Comparison of ENCODE assay signal across 8 cellular contexts in the genomic region with DNA sequence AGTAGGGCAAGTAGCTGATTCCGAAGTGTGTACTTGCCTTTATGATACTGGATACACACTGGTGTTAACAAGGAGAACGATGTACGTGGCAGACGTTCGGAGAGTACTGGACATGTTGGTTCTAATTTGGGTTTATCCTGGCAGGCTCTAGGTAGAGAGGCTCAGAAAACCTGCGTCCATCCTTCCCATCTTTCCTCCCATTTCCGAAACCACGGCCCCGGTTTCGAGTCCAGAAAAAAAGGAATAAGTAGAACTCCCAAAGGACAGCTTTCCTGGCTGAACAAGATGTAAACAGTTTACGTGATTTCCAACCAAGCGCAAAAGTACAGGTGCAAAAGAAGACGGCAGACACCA. TPM values are rescaled to one million over a fixed set of nuclear protein-coding genes. Genes with fewer than 3 reads are reported as not detected.
DNase-seq lines count a peak whose midpoint lies in the region; ATAC-seq, FAIRE-seq and TF ChIP-seq lines count a peak whose summit lies in the region.

No MANE protein-coding gene starts in this region.

- TF ChIP-seq CTCF in kidney (IDR thresholded peaks at IDR 0.05; ENCODE audit: borderline replicate concordance, extremely low read depth, insufficient read depth): no peak

- H3K36me3 ChIP-seq in adipocyte (ENCODE audit: control insufficient read depth, insufficient read depth, low read length, severe bottlenecking) (no peaks in the 10 kb centered on the region), kidney (ENCODE audit: control insufficient read depth in 1 of 2, insufficient read depth in 2 of 2, low read length in 2 of 2) (no peaks in the 10 kb centered on the region), thymus (ENCODE audit: control insufficient read depth, insufficient read depth) (no peaks in the 10 kb centered on the region)

- H3K9me3 Mint-ChIP-seq in activated naive CD4-positive, alpha-beta T cell treated with anti-CD3 and anti-CD28 coated beads, Interleukin-2, amount 50 U/mL, for 24 hours: no peaks in the 10 kb centered on the region

- WGBS in thymus: 2% methylated on average over 13 of the region's 13 CpGs

- H3K9ac ChIP-seq in adipocyte (ENCODE audit: low read length) (peak overlapping the region; percentile 92), kidney (ENCODE audit: low read length in 2 of 2) (peak overlapping the region; percentile 53 to 75)

- H3K27me3 ChIP-seq in adipocyte (replicated peaks; ENCODE audit: control insufficient read depth, insufficient read depth, low read length) (no peaks in the 10 kb centered on the region), thymus (ENCODE audit: control insufficient read depth, insufficient read depth) (no peaks in the 10 kb centered on the region)

- no peaks in the 10 kb centered on the region for H3K9me3 ChIP-seq in adipocyte (ENCODE audit: control insufficient read depth, low read length)
- H3K9me3 ChIP-seq in kidney (ENCODE audit: control insufficient read depth in 1 of 2, low read length in 2 of 2): no peaks in the 10 kb centered on the region
- no peaks in the 10 kb centered on the region for H3K9me3 ChIP-seq in thymus (ENCODE audit: control insufficient read depth)

- H3K4me3 ChIP-seq in adipocyte (ENCODE audit: low read length): peak overlapping the region; percentile 94
- H3K4me3 ChIP-seq in kidney (ENCODE audit: low read length in 2 of 2): peak overlapping the region; percentile 86 to 95
- H3K4me3 ChIP-seq in thymus (ENCODE audit: low read length): peak overlapping the region; percentile 78

- H3K27ac ChIP-seq in kidney (ENCODE audit: low read depth in 2 of 2, low read length in 2 of 2): peak overlapping the region; percentile 6 to 73
- peak overlapping the region; percentile 60 for H3K27ac ChIP-seq in thymus (ENCODE audit: low read depth)

- H3K27me3 Mint-ChIP-seq in activated naive CD4-positive, alpha-beta T cell treated with anti-CD3 and anti-CD28 coated beads, Interleukin-2, amount 50 U/mL, for 24 hours: no peaks in the 10 kb centered on the region

- FAIRE-seq in kidney (lab: Jason Lieb, UNC) (no peak), GM12892 (lab: Jason Lieb, UNC) (no peak)

- peaks cover 26% of the 10 kb centered on the region for H3K4me1 ChIP-seq in adipocyte (ENCODE audit: control insufficient read depth, insufficient read depth, low read length)
- peaks cover 8 to 21% of the 10 kb centered on the region in 2 donors for H3K4me1 ChIP-seq in kidney (ENCODE audit: control insufficient read depth in 1 of 2, insufficient read depth in 1 of 2, low read depth in 1 of 2, low read length in 2 of 2)
- H3K4me1 ChIP-seq in thymus (ENCODE audit: control insufficient read depth, insufficient read depth, low read length): peaks cover 9% of the 10 kb centered on the region

- H3K36me3 Mint-ChIP-seq in activated naive CD4-positive, alpha-beta T cell treated with anti-CD3 and anti-CD28 coated beads, Interleukin-2, amount 50 U/mL, for 24 hours: peaks cover 1% of the 10 kb centered on the region

- ATAC-seq in HG03196 (IDR thresholded peaks at IDR 0.05; ENCODE audit: unreplicated experiment): peak; percentile 16

- H3K4me3 Mint-ChIP-seq in activated naive CD4-positive, alpha-beta T cell treated with anti-CD3 and anti-CD28 coated beads, Interleukin-2, amount 50 U/mL, for 24 hours: peak overlapping the region; percentile 99

- peaks cover 35% of the 10 kb centered on the region for H3K4me1 Mint-ChIP-seq in activated naive CD4-positive, alpha-beta T cell treated with anti-CD3 and anti-CD28 coated beads, Interleukin-2, amount 50 U/mL, for 24 hours

- intact Hi-C loops in kidney (cut with DNase I): no loop called here

- peak overlapping the region; percentile 98 for H3K27ac Mint-ChIP-seq in activated naive CD4-positive, alpha-beta T cell treated with anti-CD3 and anti-CD28 coated beads, Interleukin-2, amount 50 U/mL, for 24 hours

- no peak for TF ChIP-seq POLR2A in GM12892 (IDR thresholded peaks at IDR 0.05; ENCODE audit: low read depth, low read length)

- DNase-seq in activated naive CD4-positive, alpha-beta T cell treated with anti-CD3 and anti-CD28 coated beads, Interleukin-2, amount 50 U/mL, for 16 hours: no peak
- DNase-seq in adipocyte (ENCODE audit: low read depth) (no peak), kidney (no peak), foreskin melanocyte (no peak), GM12892 (ENCODE audit: insufficient read length) (no peak)

RNA-seq across cellular contexts. Expression of gene SLC30A9, which starts 0.3 kb away (rescaled TPM):
- 70.8 TPM for total RNA-seq in kidney
- 52.3 TPM for polyA plus RNA-seq in kidney (ENCODE audit: insufficient read depth, low read depth, low replicate concordance)
- polyA plus RNA-seq in thymus: 17.1 TPM
- 36.6 TPM for polyA plus RNA-seq in GM12892 (2012; ENCODE audit: missing spikeins)

RNA-seq across cellular contexts. Expression of gene DCAF4L1, which starts 8.4 kb away (rescaled TPM):
- total RNA-seq in kidney: 0.16 TPM
- 0.28 TPM for polyA plus RNA-seq in kidney (ENCODE audit: insufficient read depth, low read depth, low replicate concordance)
- polyA plus RNA-seq in thymus: 0.32 TPM
- 0.11 TPM for polyA plus RNA-seq in GM12892 (2012; ENCODE audit: missing spikeins)

RNA-seq across cellular contexts. Expression of gene TMEM33, which starts 54.8 kb away (rescaled TPM):
- total RNA-seq in kidney: 63.8 TPM
- 20.3 TPM for polyA plus RNA-seq in kidney (ENCODE audit: insufficient read depth, low read depth, low replicate concordance)
- 13.7 TPM for polyA plus RNA-seq in thymus
- polyA plus RNA-seq in GM12892 (2012; ENCODE audit: missing spikeins): 14.7 TPM
